In the genomic region with DNA sequence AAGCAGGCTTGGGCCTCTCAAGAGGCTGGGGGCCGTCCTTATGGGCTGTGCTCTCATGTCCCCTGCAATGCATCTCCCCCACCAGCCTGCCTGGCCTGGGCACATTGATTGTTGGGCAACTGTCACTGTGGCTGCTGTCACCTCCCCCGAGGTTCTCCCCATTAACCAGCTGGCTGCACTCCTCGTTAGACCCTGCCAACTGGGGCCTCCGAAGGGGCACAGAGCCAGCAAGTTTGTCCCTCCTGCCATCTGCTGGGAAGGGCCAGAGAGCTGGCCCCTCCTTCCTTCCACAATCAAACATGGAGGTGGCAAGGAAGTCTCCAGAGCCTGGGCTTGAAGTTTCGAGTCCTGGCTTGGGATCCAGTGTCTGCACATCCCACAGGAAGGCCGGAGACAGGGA, we compare ENCODE assay signal across 20 cellular contexts. TPM values are rescaled to one million over a fixed set of nuclear protein-coding genes. Genes with fewer than 3 reads are reported as not detected.
DNase-seq lines count a peak whose midpoint lies in the region; ATAC-seq lines count a peak whose summit lies in the region.
"Had no signal": no experiment of that assay in that cellular context is flagged by ENCODE, and none has a peak within 500 bp of the region (broad histone marks: within the 10 kb centered on the region; RNA-seq: fewer than 3 reads in every experiment).

No MANE protein-coding gene starts in this region.

- H3K9me3 Mint-ChIP-seq in immature natural killer cell: peaks cover 10 to 20% (median 12%) of the 10 kb centered on the region in 6 donors

- no peaks in the 10 kb centered on the region for H3K9me3 ChIP-seq in T-helper 17 cell (ENCODE audit: control insufficient read depth, low read length, poor library complexity, severe bottlenecking)

- H3K27me3 Mint-ChIP-seq in T-helper 17 cell (peaks cover 28% of the 10 kb centered on the region), immature natural killer cell (ENCODE audit: low read depth in 3 of 3) (peaks cover 2 to 27% (median 7%) of the 10 kb centered on the region in 3 donors)

- H3K4me3 Mint-ChIP-seq in T-helper 17 cell (no peak overlapping the region), immature natural killer cell (peak overlapping the region in 3 of 5 donors; percentile 40 to 93 (median 82))

- peak; percentile 85 for DNase-seq in DMS 273 (lab: John Stamatoyannopoulos, UW; ENCODE audit: unreplicated experiment)
- no peak for DNase-seq in DMS 273 treated with DMSO at 0.1 percent for 48 hours (lab: John Stamatoyannopoulos, UW)
- DNase-seq in NCI-H2171 (lab: John Stamatoyannopoulos, UW): peak; percentile 77
- no peak for DNase-seq in T-helper 17 cell
- DNase-seq in immature natural killer cell: no peak
- DNase-seq in dedifferentiated amniotic fluid mesenchymal stem cell (ENCODE audit: extremely low spot score): no peak
- DNase-seq: ACHN; Caco-2; GF-D8; KBM-7; MM.1S; NCI-H1048; NCI-H1436; NCI-H2029; NCI-H345; NK-92 treated with Interleukin-12 subunit alpha and Interleukin-12 subunit beta, amount 100 ng/mL, for 24 hours; SHP77 treated with DMSO at 0.1 percent for 48 hours had no signal

- H3K36me3 Mint-ChIP-seq in T-helper 17 cell (ENCODE audit: low read depth) (no peaks in the 10 kb centered on the region), immature natural killer cell (peaks cover 6 to 13% (median 7%) of the 10 kb centered on the region in 3 donors)

- peak overlapping the region; percentile 2 for H3K27ac Mint-ChIP-seq in T-helper 17 cell
- peak overlapping the region in 3 of 6 donors; percentile 55 to 90 (median 81) for H3K27ac Mint-ChIP-seq in immature natural killer cell

- ATAC-seq in T-helper 17 cell: no peak
- ATAC-seq in HG02840 (IDR thresholded peaks at IDR 0.05; ENCODE audit: low FRiP score, unreplicated experiment): no peak
- no peak for ATAC-seq in HG03108 (IDR thresholded peaks at IDR 0.05; ENCODE audit: unreplicated experiment)

- H3K4me1 Mint-ChIP-seq in T-helper 17 cell: no peaks in the 10 kb centered on the region
- peaks cover 32 to 91% of the 10 kb centered on the region in 2 donors for H3K4me1 Mint-ChIP-seq in immature natural killer cell
- H3K4me1 Mint-ChIP-seq: CD4-positive, alpha-beta memory T cell had no signal

RNA-seq across cellular contexts. Expression of a gene that starts 28.0 kb away (rescaled TPM):
- 100 to 1,000 TPM; 100 to 141 TPM for total RNA-seq in T-helper 17 cell
- 10 to 100 TPM in 1 of 3 donors, 1 to 10 TPM in 2; 1.0 to 29.0 (median 8.7) TPM for polyA plus RNA-seq in immature natural killer cell

Comparison
In these comparisons a context has a peak if more than half of its experiments do, and no peak if none do; other contexts are left out.
1. DNase-seq: peak in DMS 273 (single experiment) and NCI-H2171 (single experiment); none in DMS 273 treated with DMSO at 0.1 percent for 48 hours (single experiment), T-helper 17 cell (0 of 3), immature natural killer cell (0 of 3) and dedifferentiated amniotic fluid mesenchymal stem cell (single experiment).